Comparison of ENCODE assay signal across 8 cellular contexts in the genomic region with DNA sequence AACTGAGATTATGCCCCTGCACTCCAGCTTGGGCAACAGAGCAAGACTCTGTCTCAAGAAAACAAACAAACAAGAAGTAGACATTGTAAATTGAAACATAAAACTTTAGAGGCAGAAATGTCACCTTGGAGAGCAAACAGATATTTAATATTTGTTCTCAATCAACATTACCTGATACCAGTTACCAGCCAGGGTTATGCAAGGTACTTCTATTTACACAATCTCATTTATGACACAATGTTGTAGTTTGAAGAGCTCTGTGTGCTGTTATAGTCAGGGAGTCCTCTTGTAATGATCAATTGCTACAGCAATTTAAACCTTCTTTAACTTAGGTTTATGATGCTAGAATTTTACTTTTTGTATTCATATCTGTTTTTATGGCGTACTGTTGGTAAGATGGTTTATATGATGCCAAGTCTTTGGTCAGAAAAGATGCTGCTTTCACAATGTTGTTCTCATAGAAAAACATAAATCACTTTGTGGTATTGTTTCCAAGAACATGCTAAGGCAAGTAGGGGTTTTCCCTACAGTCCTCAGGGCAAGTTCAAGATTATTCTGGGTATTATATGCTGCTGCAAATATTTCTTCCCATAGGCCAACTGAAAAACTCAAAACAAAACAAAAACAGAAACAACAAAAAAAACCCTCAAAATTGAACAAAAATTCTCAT.
DNase-seq lines count a peak whose midpoint lies in the region; ATAC-seq and TF ChIP-seq lines count a peak whose summit lies in the region.

No MANE protein-coding gene starts in this region.

- CTCF ChIA-PET in PC-3 (lab: Charles Lee): no interaction called here

- no peak overlapping the region for H3K27ac ChIP-seq in PC-3 (ENCODE audit: low read length)
- H3K27ac ChIP-seq in right lobe of liver: no peak overlapping the region

- no peaks in the 10 kb centered on the region for H3K79me2 ChIP-seq in PC-3 (ENCODE audit: low read length)

- no peak overlapping the region for H2AFZ ChIP-seq in PC-3 (ENCODE audit: low read length)

- ATAC-seq in GM18858 (IDR thresholded peaks at IDR 0.05; ENCODE audit: unreplicated experiment) (peak; percentile 53), HG02642 (IDR thresholded peaks at IDR 0.05; ENCODE audit: poor library complexity, unreplicated experiment) (peak; percentile 45), PC-3 (no peak), right lobe of liver (peak; percentile 98 to 99 (median 99))

- no peak overlapping the region for H3K4me3 ChIP-seq in PC-3 (ENCODE audit: low read length)
- no peak overlapping the region for H3K4me3 ChIP-seq in right lobe of liver

- 35% methylated on average over 1 of the region's 1 CpG for WGBS in right lobe of liver (ENCODE audit: insufficient coverage, low coverage, low lambda C conversion rate, missing lambda C conversion rate)

- POLR2A ChIA-PET in PC-3 (lab: Charles Lee; ENCODE audit: unreplicated experiment): no interaction called here

- peak; percentile 16 for DNase-seq in PC-3
- no peak for DNase-seq in right lobe of liver
- DNase-seq in activated CD8-positive, alpha-beta memory T cell treated with anti-CD3 and anti-CD28 coated beads, Interleukin-2, amount 50 U/mL, for 48 hours: no peak
- DNase-seq in stimulated activated CD4-positive, alpha-beta T cell treated with anti-CD3 and anti-CD28 coated beads, Interleukin-4, amount 100 ng/mL, for 1 hour: no peak
- DNase-seq in RPMI8226: no peak
- no peak for DNase-seq in GM19238 (ENCODE audit: insufficient read length, low spot score)

- H3K4me2 ChIP-seq in PC-3 (ENCODE audit: low read length): no peak overlapping the region

- H3K9me2 ChIP-seq in PC-3 (replicated peaks; ENCODE audit: low read length): no peaks in the 10 kb centered on the region

- peaks cover 12% of the 10 kb centered on the region for H3K4me1 ChIP-seq in PC-3 (ENCODE audit: insufficient read depth, low read length)
- H3K4me1 ChIP-seq in right lobe of liver: peaks cover 0 to 11% (median 0%) of the 10 kb centered on the region in 4 donors

- no peak overlapping the region for H3K9ac ChIP-seq in PC-3 (ENCODE audit: low read length)

- no peak for TF ChIP-seq CTCF in PC-3 (conservative IDR thresholded peaks at IDR 0.05; ENCODE audit: low read depth, low read length)
- TF ChIP-seq CTCF in right lobe of liver (IDR thresholded peaks at IDR 0.05): no peak

- no peaks in the 10 kb centered on the region for H3F3A ChIP-seq in PC-3 (ENCODE audit: low read length, unreplicated experiment)

- H3K36me3 ChIP-seq in PC-3 (ENCODE audit: low read depth, low read length): no peaks in the 10 kb centered on the region
- no peaks in the 10 kb centered on the region for H3K36me3 ChIP-seq in right lobe of liver

- BruUV-seq in PC-3 (replicated peaks; lab: Mats Ljungman, UMichigan): no TSS peak

- H4K20me1 ChIP-seq in PC-3 (ENCODE audit: low read length): no peaks in the 10 kb centered on the region

- H3K9me3 ChIP-seq in PC-3 (ENCODE audit: low read length) (no peaks in the 10 kb centered on the region), right lobe of liver (no peaks in the 10 kb centered on the region)

- TF ChIP-seq POLR2A in right lobe of liver (IDR thresholded peaks at IDR 0.05): no peak

- intact Hi-C loops in PC-3 (cut with micrococcal nuclease) (no loop called here), right lobe of liver (cut with DNase I) (no loop called here)

- no peaks in the 10 kb centered on the region for H3K27me3 ChIP-seq in PC-3 (ENCODE audit: low read length)
- H3K27me3 ChIP-seq in right lobe of liver: no peaks in the 10 kb centered on the region
